ENCODE assay signal across 11 cellular contexts in genomic region chr9:78707080-78707479, GRCh38.
DNase-seq lines count a peak whose midpoint lies in the region; ATAC-seq lines count a peak whose summit lies in the region.
"Had no signal": no experiment of that assay in that cellular context is flagged by ENCODE, and none has a peak within 500 bp of the region (broad histone marks: within the 10 kb centered on the region; RNA-seq: fewer than 3 reads in every experiment).

No MANE protein-coding gene starts in this region.

- no peaks in the 10 kb centered on the region for H3K27me3 ChIP-seq in adipocyte (replicated peaks; ENCODE audit: control insufficient read depth, insufficient read depth, low read length)

- ATAC-seq in GM18520 (IDR thresholded peaks at IDR 0.05; ENCODE audit: unreplicated experiment) (peak; percentile 23), GM21576 (IDR thresholded peaks at IDR 0.05; ENCODE audit: unreplicated experiment) (peak; percentile 35), HG03139 (IDR thresholded peaks at IDR 0.05; ENCODE audit: unreplicated experiment) (peak; percentile 35)
- ATAC-seq: activated CD8-positive, alpha-beta T cell treated with anti-CD3 and anti-CD28 coated beads for 36 hours had no signal

- peak overlapping the region; percentile 24 for H3K4me3 ChIP-seq in adipocyte (ENCODE audit: low read length)

- H3K4me1 ChIP-seq in adipocyte (ENCODE audit: control insufficient read depth, insufficient read depth, low read length): peaks cover 8% of the 10 kb centered on the region

- peak overlapping the region; percentile 38 for H3K9ac ChIP-seq in adipocyte (ENCODE audit: low read length)

- H3K9me3 ChIP-seq in adipocyte (ENCODE audit: control insufficient read depth, low read length): no peaks in the 10 kb centered on the region

- DNase-seq in adipocyte (ENCODE audit: low read depth) (no peak), AG20443 (ENCODE audit: low spot score) (no peak), GM03348 (ENCODE audit: low spot score) (no peak), NCI-H510A treated with DMSO at 0.1 percent for 48 hours (lab: John Stamatoyannopoulos, UW) (no peak)
- DNase-seq in activated CD4-positive, alpha-beta T cell treated with anti-CD3 and anti-CD28 coated beads for 4 hours: no peak
- DNase-seq: activated CD8-positive, alpha-beta T cell treated with anti-CD3 and anti-CD28 coated beads for 36 hours; erythroblast; SIG-M5 had no signal

- no peaks in the 10 kb centered on the region for H3K36me3 ChIP-seq in adipocyte (ENCODE audit: control insufficient read depth, insufficient read depth, low read length, severe bottlenecking)
